Comparison of ENCODE assay signal across 21 cellular contexts in genomic region chr13:45316996-45317395, GRCh38.
"Had no signal": no experiment of that assay in that cellular context is flagged by ENCODE, and none has a peak within 500 bp of the region (broad histone marks: within the 10 kb centered on the region; RNA-seq: fewer than 3 reads in every experiment).

No MANE protein-coding gene starts in this region.

- H3K36me3 Mint-ChIP-seq: immature natural killer cell; memory B cell; naive thymus-derived CD4-positive, alpha-beta T cell; type B pancreatic cell had no signal

- H3K27me3 Mint-ChIP-seq: progenitor cell of endocrine pancreas, type B pancreatic cell had no signal

- H3K27ac ChIP-seq: esophagus squamous epithelium, gastroesophageal sphincter, left ventricle myocardium inferior, lower lobe of right lung, thyroid gland, uterus had no signal

- H3K4me2 ChIP-seq: smooth muscle cell had no signal

- H3K4me3 ChIP-seq: esophagus squamous epithelium, gastroesophageal sphincter, left ventricle myocardium inferior, lower lobe of right lung, smooth muscle cell, thyroid gland, uterus had no signal

- FAIRE-seq: kidney had no signal

- H3K4me3 Mint-ChIP-seq: immature natural killer cell; memory B cell; naive thymus-derived CD4-positive, alpha-beta T cell; neural crest cell had no signal

- H3K36me3 ChIP-seq: esophagus squamous epithelium, gastroesophageal sphincter, left ventricle myocardium inferior, lower lobe of right lung, thyroid gland, uterus had no signal

- H3K4me1 ChIP-seq: thyroid gland, uterus had no signal

- H3K9me3 Mint-ChIP-seq: immature natural killer cell, neural crest cell, type B pancreatic cell had no signal

- H3K27ac Mint-ChIP-seq: immature natural killer cell; memory B cell; naive thymus-derived CD4-positive, alpha-beta T cell had no signal

- DNase-seq: effector memory CD4-positive, alpha-beta T cell; esophagus squamous epithelium; foreskin fibroblast; glutamatergic neuron; immature natural killer cell; kidney; left cardiac atrium; left ventricle myocardium inferior; lower lobe of right lung; naive thymus-derived CD4-positive, alpha-beta T cell; right cardiac atrium; stimulated activated CD4-positive, alpha-beta T cell treated with anti-CD3 and anti-CD28 coated beads, Interleukin-2, amount 100 ng/mL, for 48 hours; stimulated activated naive CD4-positive, alpha-beta T cell treated with Interleukin-2 at 50 U/mL for 16 hours; thyroid gland; uterus had no signal

- H3K27me3 ChIP-seq: esophagus squamous epithelium, gastroesophageal sphincter, thyroid gland, uterus had no signal

- H3K9me3 ChIP-seq: esophagus squamous epithelium, gastroesophageal sphincter, left ventricle myocardium inferior, lower lobe of right lung, thyroid gland, uterus had no signal

- ATAC-seq: gastroesophageal sphincter; left cardiac atrium; lower lobe of right lung; naive thymus-derived CD4-positive, alpha-beta T cell; right cardiac atrium had no signal
